14 cellular contexts compared by ENCODE assay signal in genomic region chr1:186409091-186409490, GRCh38. TPM values are rescaled to one million over a fixed set of nuclear protein-coding genes. Genes with fewer than 3 reads are reported as not detected.
DNase-seq lines count a peak whose midpoint lies in the region; ATAC-seq and TF ChIP-seq lines count a peak whose summit lies in the region.
"Had no signal": no experiment of that assay in that cellular context is flagged by ENCODE, and none has a peak within 500 bp of the region (broad histone marks: within the 10 kb centered on the region; RNA-seq: fewer than 3 reads in every experiment).

No MANE protein-coding gene starts in this region.

- H3K9me3 Mint-ChIP-seq in memory B cell, result no peaks in the 10 kb centered on the region

- H3K27ac ChIP-seq in ascending aorta, result no peak overlapping the region
- H3K27ac ChIP-seq: neutrophil had no signal

- H3K27ac Mint-ChIP-seq in memory B cell, result no peak overlapping the region

- TF ChIP-seq CTCF in ascending aorta (IDR thresholded peaks at IDR 0.05), result no peak

- DNase-seq in memory B cell (ENCODE audit: low spot score in 2 of 2), result no peak
- no peak for DNase-seq in ascending aorta (ENCODE audit: low spot score in 2 of 2)
- no peak for DNase-seq in foreskin melanocyte
- DNase-seq: activated T-cell treated with anti-CD3 and anti-CD28 coated beads, Interleukin-2, amount 50 U/mL, for 48 hours; mammary epithelial cell; MG63; T-helper 1 cell had no signal

- H3K36me3 ChIP-seq in ascending aorta, result peaks cover 23 to 58% of the 10 kb centered on the region in 2 donors

- H3K4me3 Mint-ChIP-seq in memory B cell, result no peak overlapping the region

- H3K36me3 Mint-ChIP-seq in memory B cell, result peaks cover 14% of the 10 kb centered on the region

- H3K27me3 Mint-ChIP-seq in memory B cell, result no peaks in the 10 kb centered on the region

- ATAC-seq in GM19023 (IDR thresholded peaks at IDR 0.05; ENCODE audit: unreplicated experiment), result peak; percentile 85
- ATAC-seq in GM21737 (IDR thresholded peaks at IDR 0.05; ENCODE audit: unreplicated experiment), result peak; percentile 43
- peak; percentile 77 for ATAC-seq in HG03280 (IDR thresholded peaks at IDR 0.05; ENCODE audit: unreplicated experiment)
- ATAC-seq in memory B cell (ENCODE audit: low read depth), result peak; percentile 22
- no peak for ATAC-seq in HG03139 (IDR thresholded peaks at IDR 0.05; ENCODE audit: unreplicated experiment)
- ATAC-seq: HCT116 had no signal

- intact Hi-C loops in ascending aorta (cut with DNase I), result loop anchor here (10.0 kb wide), 1 partner anchor 74 kb away; no protein-coding TSS in a partner anchor

- no peaks in the 10 kb centered on the region for H3K4me1 Mint-ChIP-seq in memory B cell

- no peaks in the 10 kb centered on the region for H3K9me3 ChIP-seq in ascending aorta
- H3K9me3 ChIP-seq: MG63, neutrophil had no signal

- no peak overlapping the region for H3K4me3 ChIP-seq in ascending aorta
- H3K4me3 ChIP-seq: MG63 had no signal

- H3K4me1 ChIP-seq in ascending aorta, result no peaks in the 10 kb centered on the region

- H3K27me3 ChIP-seq in ascending aorta, result no peaks in the 10 kb centered on the region
- H3K27me3 ChIP-seq: MG63, neutrophil had no signal

RNA-seq across cellular contexts. Expression of gene ODR4, which starts 33.5 kb away (rescaled TPM):
- 5.5 TPM for total RNA-seq in ascending aorta

RNA-seq across cellular contexts. Expression of gene TPR, which starts 34.0 kb away (rescaled TPM):
- total RNA-seq in ascending aorta, result 35.7 TPM

RNA-seq across cellular contexts. Expression of gene PDC, which starts 51.8 kb away (rescaled TPM):
- not detected for total RNA-seq in ascending aorta
- total RNA-seq: mammary epithelial cell, subcutaneous adipose tissue had no signal
